ENCODE assay signal across 21 cellular contexts in the genomic region with DNA sequence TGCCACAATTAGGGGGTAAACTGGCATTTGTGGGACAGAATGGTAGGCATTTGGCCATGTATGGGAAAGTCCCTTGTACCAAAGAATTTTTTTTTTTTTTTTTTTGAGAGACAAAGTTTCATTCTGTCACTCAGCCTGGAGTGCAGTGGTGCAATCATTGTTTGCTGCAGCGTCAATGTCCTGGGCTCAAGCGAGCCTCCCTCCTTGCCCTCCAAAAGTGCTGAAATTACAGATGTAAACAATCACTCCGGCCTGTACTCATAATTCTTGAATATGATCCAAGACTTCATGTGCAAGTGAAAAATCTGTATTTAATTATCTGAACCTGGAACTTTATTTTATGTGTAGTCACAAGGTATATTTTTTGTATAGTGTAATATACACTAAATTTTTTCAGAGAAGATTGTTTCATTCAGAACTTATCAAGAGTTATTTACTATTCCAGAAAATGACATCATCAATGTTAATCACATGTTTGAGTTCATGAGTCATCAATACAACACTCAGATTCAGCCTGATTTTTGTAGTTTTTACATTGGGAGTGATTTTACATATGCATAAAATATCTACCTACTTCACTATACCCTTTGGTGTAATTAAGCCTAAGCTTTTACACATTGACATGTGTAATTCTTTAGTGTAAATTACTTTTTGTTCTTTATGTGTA.
A peak's percentile ranks its signal among the peaks of the same experiment; 100 is the strongest.
DNase-seq lines count a peak whose midpoint lies in the region; ATAC-seq, FAIRE-seq and TF ChIP-seq lines count a peak whose summit lies in the region.
"Had no signal": no experiment of that assay in that cellular context is flagged by ENCODE, and none has a peak within 500 bp of the region (broad histone marks: within the 10 kb centered on the region; RNA-seq: fewer than 3 reads in every experiment).

No MANE protein-coding gene starts in this region.

- H2AFZ ChIP-seq in IMR-90 (replicated peaks; ENCODE audit: low read length, poor library complexity): no peak overlapping the region
- no peak overlapping the region for H2AFZ ChIP-seq in HepG2 (ENCODE audit: low read length)

- H3K4me2 ChIP-seq in A549: no peak overlapping the region
- no peak overlapping the region for H3K4me2 ChIP-seq in IMR-90 (ENCODE audit: low read depth, low read length)
- H3K4me2 ChIP-seq in HepG2 (ENCODE audit: low read depth, low read length): no peak overlapping the region
- H3K4me2 ChIP-seq: BLaER1 treated with 17β-estradiol and CSF1 and Interleukin-3, amounts not matched to agents 10 nM and 100 nM had no signal

- H3K9me1 ChIP-seq in IMR-90 (ENCODE audit: insufficient read depth, low read length): no peaks in the 10 kb centered on the region

- H3K4me3 ChIP-seq in A549: no peak overlapping the region
- no peak overlapping the region for H3K4me3 ChIP-seq in IMR-90 (ENCODE audit: insufficient read depth, low read depth, low read length)
- H3K4me3 ChIP-seq in choroid plexus epithelial cell (ENCODE audit: low read depth, low read length): no peak overlapping the region
- H3K4me3 ChIP-seq in HepG2 (replicated peaks in 1 of 3; ENCODE audit: insufficient read depth in 1 of 3, low read depth in 2 of 3, low read length in 3 of 3): no peak overlapping the region
- H3K4me3 ChIP-seq: BLaER1 treated with 17β-estradiol and CSF1 and Interleukin-3, amounts not matched to agents 10 nM and 100 nM; SJCRH30 had no signal

- H3K14ac ChIP-seq in IMR-90 (replicated peaks; ENCODE audit: low read depth, low read length): no peak overlapping the region

- H3K9ac ChIP-seq in IMR-90 (ENCODE audit: low read depth, low read length) (no peak overlapping the region), HepG2 (ENCODE audit: insufficient read depth, low read depth, low read length) (no peak overlapping the region)
- H3K9ac ChIP-seq: BLaER1 treated with 17β-estradiol and CSF1 and Interleukin-3, amounts not matched to agents 10 nM and 100 nM had no signal

- TF ChIP-seq EP300 in A549 (IDR thresholded peaks at IDR 0.05) (no peak), HepG2 (IDR thresholded peaks at IDR 0.05; ENCODE audit: low read depth in 2 of 2, low read length in 2 of 2) (no peak), HepG2 (CRISPR knock-in tag; IDR thresholded peaks at IDR 0.05; ENCODE audit: borderline replicate concordance) (no peak)

- H3K9me3 ChIP-seq in A549: no peaks in the 10 kb centered on the region
- H3K9me3 ChIP-seq in IMR-90 (ENCODE audit: control insufficient read depth, insufficient read depth, low read length): no peaks in the 10 kb centered on the region
- H3K9me3 ChIP-seq in HepG2 (ENCODE audit: low read length): no peaks in the 10 kb centered on the region
- H3K9me3 ChIP-seq: SJCRH30 had no signal

- TF ChIP-seq RAD21 in A549 (conservative IDR thresholded peaks at IDR 0.05 in 1 of 2, IDR thresholded peaks at IDR 0.05 in 1 of 2) (no peak), IMR-90 (IDR thresholded peaks at IDR 0.05; ENCODE audit: low read length) (no peak), HepG2 (CRISPR knock-in tag; IDR thresholded peaks at IDR 0.05) (no peak)

- ATAC-seq in A549 (no peak), IMR-90 (ENCODE audit: low read depth) (no peak), HepG2 (no peak)

- H3K4me1 ChIP-seq in A549: no peaks in the 10 kb centered on the region
- peaks cover 2% of the 10 kb centered on the region; the same call in 1 of the 2 replicates for H3K4me1 ChIP-seq in IMR-90 (ENCODE audit: control insufficient read depth, insufficient read depth, low read length)
- H3K4me1 ChIP-seq in HepG2 (ENCODE audit: insufficient read depth, low read length): no peaks in the 10 kb centered on the region
- H3K4me1 ChIP-seq: BLaER1 treated with 17β-estradiol and CSF1 and Interleukin-3, amounts not matched to agents 10 nM and 100 nM; SJCRH30 had no signal

- H2BK15ac ChIP-seq in IMR-90 (ENCODE audit: low read depth, low read length): no peak overlapping the region

- H2BK20ac ChIP-seq in IMR-90 (ENCODE audit: low read depth, low read length): no peak overlapping the region

- no peaks in the 10 kb centered on the region for H3K79me1 ChIP-seq in IMR-90 (ENCODE audit: low read depth in 1 of 2, low read length in 2 of 2)

- no peak overlapping the region for H4K5ac ChIP-seq in IMR-90 (ENCODE audit: low read depth, low read length)

- H2BK120ac ChIP-seq in IMR-90 (ENCODE audit: low read depth, low read length): no peak overlapping the region

- FAIRE-seq in A549 (lab: Jason Lieb, UNC): no peak
- FAIRE-seq in HepG2 (lab: Jason Lieb, UNC): no peak
- FAIRE-seq: A204.1 had no signal

- no peak overlapping the region for H3K18ac ChIP-seq in IMR-90 (ENCODE audit: low read depth, low read length)

- POLR2A ChIA-PET in A549 (lab: Yijun Ruan, JAX): no interaction called here
- POLR2A ChIA-PET in IMR-90 (lab: Charles Lee; ENCODE audit: unreplicated experiment): no interaction called here
- POLR2A ChIA-PET in HepG2 (lab: Yijun Ruan, JAX): no interaction called here

- no peak overlapping the region for H2AK9ac ChIP-seq in IMR-90 (replicated peaks; ENCODE audit: low read depth, low read length, poor library complexity)

- H3K56ac ChIP-seq in IMR-90 (ENCODE audit: extremely low read depth, insufficient read depth, low read length): no peak overlapping the region

- in situ Hi-C loops in IMR-90 (cut with MboI; ENCODE audit: low sequenced_read_pairs) (loop anchor here (5.0 kb wide), 1 partner anchor 339 kb away; no protein-coding TSS in a partner anchor), HepG2 (cut with HindIII; ENCODE audit: extremely low pct_ligation_motif_present, low pct_unique_long_range_greater_than_20kb) (no loop called here)

- 12% methylated on average over 3 of the region's 3 CpGs for WGBS in A549 (ENCODE audit: missing lambda C conversion rate)
- WGBS in IMR-90 (ENCODE audit: extremely low coverage in 2 of 2, insufficient read length in 1 of 2), 2 experiments: no CpG with 5 or more reads among the region's 3 CpGs
- 0% methylated on average over 3 of the region's 3 CpGs for WGBS in HepG2 (ENCODE audit: low lambda C conversion rate)

- H3K27me3 ChIP-seq in IMR-90 (ENCODE audit: control insufficient read depth, insufficient read depth, low read length): no peaks in the 10 kb centered on the region
- peaks cover 0 to 7% of the 10 kb centered on the region in 2 experiments; a peak in 3 of 5 replicates for H3K27me3 ChIP-seq in HepG2 (ENCODE audit: control insufficient read depth in 1 of 2, insufficient read depth in 2 of 2, low read length in 2 of 2)
- H3K27me3 ChIP-seq: BLaER1 treated with 17β-estradiol and CSF1 and Interleukin-3, amounts not matched to agents 10 nM and 100 nM; SJCRH30 had no signal

- no peak overlapping the region for H3K4ac ChIP-seq in IMR-90 (ENCODE audit: low read depth, low read length)

- H3K23ac ChIP-seq in IMR-90 (ENCODE audit: low read depth, low read length): no peak overlapping the region

- dilution Hi-C loops in IMR-90 (cut with HindIII; ENCODE audit: low sequenced_read_pairs, unreplicated experiment): no loop called here

- H4K8ac ChIP-seq in IMR-90 (ENCODE audit: low read depth in 2 of 2, low read length in 2 of 2): no peak overlapping the region

- CTCF ChIA-PET in A549 (lab: Yijun Ruan, JAX) (no interaction called here), IMR-90 (lab: Yijun Ruan, JAX) (no interaction called here), HepG2 (lab: Yijun Ruan, JAX; ENCODE audit: low intra/inter-chr PET ratio, low total read pairs) (no interaction called here)

- DNase-seq in A549 (ENCODE audit: low read depth in 1 of 2, low spot score in 1 of 2) (no peak), IMR-90 (peak; percentile 13), choroid plexus epithelial cell (ENCODE audit: low read depth) (peak; percentile 32), HepG2 (ENCODE audit: low spot score) (no peak), NCI-H2107 (lab: John Stamatoyannopoulos, UW) (no peak), DMS114 treated with DMSO at 0.1 percent for 48 hours (lab: John Stamatoyannopoulos, UW; ENCODE audit: unreplicated experiment) (no peak)
- no peak for DNase-seq in stimulated activated CD4-positive, alpha-beta T cell treated with anti-CD3 and anti-CD28 coated beads, Interleukin-2, amount 100 ng/mL, for 24 hours
- DNase-seq: CD8-positive, alpha-beta memory T cell; GOT3; HFFc6; Karpas-422; MM.1S; NCI-H1092 treated with DMSO at 0.1 percent for 48 hours; NCI-H187; NCI-H345; NK-92 treated with Interleukin-12 subunit alpha and Interleukin-12 subunit beta, amount 100 ng/mL, for 24 hours; OCI-M1; RPMI8226; SJCRH30 had no signal

- H3K36me3 ChIP-seq in IMR-90 (ENCODE audit: control insufficient read depth, insufficient read depth, low read length) (no peaks in the 10 kb centered on the region), HepG2 (replicated peaks in 1 of 2; ENCODE audit: control insufficient read depth in 1 of 2, insufficient read depth in 2 of 2, low read length in 2 of 2) (no peaks in the 10 kb centered on the region)
- H3K36me3 ChIP-seq: BLaER1 treated with 17β-estradiol and CSF1 and Interleukin-3, amounts not matched to agents 10 nM and 100 nM; SJCRH30 had no signal

- H2AK5ac ChIP-seq in IMR-90 (ENCODE audit: low read depth, low read length): no peak overlapping the region

- no peak overlapping the region for H4K91ac ChIP-seq in IMR-90 (ENCODE audit: insufficient read depth, low read depth, low read length)

- H3K27ac ChIP-seq in A549: no peak overlapping the region
- no peak overlapping the region for H3K27ac ChIP-seq in IMR-90 (ENCODE audit: insufficient read depth, low read length)
- no peak overlapping the region for H3K27ac ChIP-seq in HepG2 (ENCODE audit: extremely low read length, insufficient read depth, low read length)
- H3K27ac ChIP-seq: BLaER1 treated with 17β-estradiol and CSF1 and Interleukin-3, amounts not matched to agents 10 nM and 100 nM; SJCRH30 had no signal

- no peak for TF ChIP-seq POLR2A in A549 (IDR thresholded peaks at IDR 0.05; ENCODE audit: low read length)
- TF ChIP-seq POLR2A in IMR-90 (IDR thresholded peaks at IDR 0.05; ENCODE audit: low read depth, low read length): no peak
- no peak for TF ChIP-seq POLR2A in HepG2 (IDR thresholded peaks at IDR 0.05; ENCODE audit: insufficient read depth in 1 of 2, low read depth in 2 of 2, low read length in 2 of 2)

- no peaks in the 10 kb centered on the region for H4K20me1 ChIP-seq in IMR-90 (ENCODE audit: insufficient read depth, low read length)
- no peaks in the 10 kb centered on the region for H4K20me1 ChIP-seq in HepG2 (ENCODE audit: insufficient read depth, low read length)
- H4K20me1 ChIP-seq: BLaER1 treated with 17β-estradiol and CSF1 and Interleukin-3, amounts not matched to agents 10 nM and 100 nM had no signal

- H2BK5ac ChIP-seq in IMR-90 (ENCODE audit: low read depth, low read length, poor library complexity, severe bottlenecking): no peak overlapping the region

- TF ChIP-seq CTCF in A549 (IDR thresholded peaks at IDR 0.05) (no peak), IMR-90 (conservative IDR thresholded peaks at IDR 0.05; ENCODE audit: low read depth, low read length) (no peak), choroid plexus epithelial cell (conservative IDR thresholded peaks at IDR 0.05; ENCODE audit: low read depth, low read length) (no peak), HepG2 (CRISPR knock-in tag; IDR thresholded peaks at IDR 0.05) (no peak)

- BruUV-seq in IMR-90 (replicated peaks; lab: Mats Ljungman, UMichigan) (no TSS peak), HepG2 (replicated peaks; lab: Mats Ljungman, UMichigan) (no TSS peak)

- intact Hi-C loops in IMR-90 (cut with micrococcal nuclease) (no loop called here), HepG2 (cut with micrococcal nuclease; ENCODE audit: unreplicated experiment) (no loop called here)

- H3K79me2 ChIP-seq in HepG2 (ENCODE audit: insufficient read depth, low read length): no peaks in the 10 kb centered on the region

Comparison
In these comparisons a context has a peak if more than half of its experiments do, and no peak if none do; other contexts are left out.
1. DNase-seq: peak in IMR-90 (single experiment) and choroid plexus epithelial cell (single experiment); none in A549 (0 of 2), HepG2 (single experiment), NCI-H2107 (single experiment), stimulated activated CD4-positive, alpha-beta T cell treated with anti-CD3 and anti-CD28 coated beads, Interleukin-2, amount 100 ng/mL, for 24 hours (0 of 2) and DMS114 treated with DMSO at 0.1 percent for 48 hours (single experiment).